In the genomic region with DNA sequence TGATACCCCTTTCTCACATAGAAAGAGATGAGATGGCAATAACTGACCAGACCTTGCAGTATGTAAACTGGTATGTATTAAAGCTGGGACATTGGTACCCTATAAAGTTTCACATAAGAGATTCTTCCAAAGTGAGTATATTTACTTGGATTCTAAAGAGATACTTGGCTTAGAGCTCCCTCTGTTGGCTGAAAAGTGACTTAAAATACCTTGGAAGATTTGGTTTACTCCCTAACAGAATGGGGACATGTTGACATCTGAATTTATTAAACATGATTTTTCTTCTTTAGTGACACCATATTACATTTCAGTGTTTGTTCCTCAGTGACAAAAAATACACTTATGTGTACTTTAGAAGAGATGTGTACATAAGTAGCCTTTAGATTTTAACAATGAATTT, we compare ENCODE assay signal across 8 cellular contexts. TPM values are rescaled to one million over a fixed set of nuclear protein-coding genes. Genes with fewer than 3 reads are reported as not detected.
A peak's percentile ranks its signal among the peaks of the same experiment; 100 is the strongest.
DNase-seq lines count a peak whose midpoint lies in the region; TF ChIP-seq lines count a peak whose summit lies in the region.

No MANE protein-coding gene starts in this region.

- no peak for TF ChIP-seq EP300 in stomach (IDR thresholded peaks at IDR 0.05)

- intact Hi-C loops in stomach (cut with DNase I; ENCODE audit: low total_unique reads) = no loop called here

- H3K9me3 ChIP-seq in MG63 (no peaks in the 10 kb centered on the region), stomach (no peaks in the 10 kb centered on the region)

- no peak overlapping the region for H3K27ac Mint-ChIP-seq in chondrocyte (ENCODE audit: unreplicated experiment)

- no peak overlapping the region for H3K4me3 Mint-ChIP-seq in chondrocyte (ENCODE audit: unreplicated experiment)

- H3K4me3 ChIP-seq in MG63 = no peak overlapping the region
- H3K4me3 ChIP-seq in stomach = no peak overlapping the region

- H3K4me1 Mint-ChIP-seq in chondrocyte (ENCODE audit: low read depth) = peaks cover 5% of the 10 kb centered on the region

- no peaks in the 10 kb centered on the region for H3K9me3 Mint-ChIP-seq in chondrocyte (ENCODE audit: low read depth)

- H3K36me3 ChIP-seq in MG63 (no peaks in the 10 kb centered on the region), stomach (peaks cover 0 to 8% (median 4%) of the 10 kb centered on the region in 4 donors)

- H3K36me3 Mint-ChIP-seq in chondrocyte (ENCODE audit: low read depth) = no peaks in the 10 kb centered on the region

- no peaks in the 10 kb centered on the region for H3K4me1 ChIP-seq in stomach

- no peak overlapping the region for H3K27ac ChIP-seq in stomach

- DNase-seq in DMS53 (lab: John Stamatoyannopoulos, UW) = peak; percentile 80
- DNase-seq in HT-29 (ENCODE audit: low spot score) = peak; percentile 83
- peak; percentile 1 for DNase-seq in NOMO-1 treated with dmso at 0.1 percent for 144 hours (lab: John Stamatoyannopoulos, UW; ENCODE audit: unreplicated experiment)
- no peak for DNase-seq in chondrocyte (ENCODE audit: low spot score)
- peak; percentile 67 to 77 for DNase-seq in lung microvascular endothelial cell (ENCODE audit: low read depth in 2 of 2)
- DNase-seq in activated CD8-positive, alpha-beta memory T cell treated with anti-CD3 and anti-CD28 coated beads for 24 hours = no peak
- no peak for DNase-seq in MG63
- no peak for DNase-seq in stomach

- no peak for TF ChIP-seq POLR2A in stomach (IDR thresholded peaks at IDR 0.05)

- H3K27me3 Mint-ChIP-seq in chondrocyte (ENCODE audit: low read depth) = no peaks in the 10 kb centered on the region

- H3K27me3 ChIP-seq in MG63 (no peaks in the 10 kb centered on the region), stomach (no peaks in the 10 kb centered on the region)

- TF ChIP-seq CTCF in chondrocyte (IDR thresholded peaks at IDR 0.05) (peak; percentile 90), stomach (IDR thresholded peaks at IDR 0.05) (peak in 3 of 7 experiments; percentile 23 to 42 (median 37))

RNA-seq across cellular contexts. Expression of gene RGN, which starts 47.9 kb away (rescaled TPM):
- 0.05 TPM in 2 replicates for total RNA-seq in HT-29 (2014; rRNA removed; shearing (Covaris generic))
- 0.33 TPM in 1 of 3 replicates, not detected in the others for total RNA-seq in chondrocyte
- total RNA-seq in lung microvascular endothelial cell = 0.20 and 0.65 TPM in 2 replicates
- total RNA-seq in MG63 (2014; rRNA removed; shearing (Covaris generic); ENCODE audit: low replicate concordance) = 0.30 TPM in 1 of 2 replicates, not detected in the other
- 10 to 100 TPM in 1 of 5 donors, 1 to 10 TPM in 3, not detected in 1; 1.3 to 15.1 (median 2.9) TPM for total RNA-seq in stomach
- 10 to 100 TPM in 2 of 3 donors, 1 to 10 TPM in 1; 6.8 to 12.5 (median 11.0) TPM for polyA plus RNA-seq in stomach

Comparison
In these comparisons a context has a peak if more than half of its experiments do, and no peak if none do; other contexts are left out.
1. DNase-seq: peak in DMS53 (single experiment), HT-29 (single experiment), NOMO-1 treated with dmso at 0.1 percent for 144 hours (single experiment) and lung microvascular endothelial cell (2 of 2); none in chondrocyte (single experiment), activated CD8-positive, alpha-beta memory T cell treated with anti-CD3 and anti-CD28 coated beads for 24 hours (single experiment), MG63 (single experiment) and stomach (single experiment).